ENCODE assay signal across 8 cellular contexts in genomic region chr1:30779294-30780071, GRCh38. TPM values are rescaled to one million over a fixed set of nuclear protein-coding genes. Genes with fewer than 3 reads are reported as not detected.
DNase-seq lines count a peak whose midpoint lies in the region; ATAC-seq lines count a peak whose summit lies in the region.

No MANE protein-coding gene starts in this region.

- ATAC-seq in HG02610 (IDR thresholded peaks at IDR 0.05; ENCODE audit: unreplicated experiment), result peak; percentile 36
- ATAC-seq in left lobe of liver, result peak; percentile 80
- no peak for ATAC-seq in HG03139 (IDR thresholded peaks at IDR 0.05; ENCODE audit: unreplicated experiment)

- DNase-seq in ELF-1 (ENCODE audit: low read depth, low spot score) (peak; percentile 96), NCI-H2227 treated with DMSO at 0.1 percent for 48 hours (lab: John Stamatoyannopoulos, UW) (peak; percentile 63), left lobe of liver (ENCODE audit: low spot score) (peak; percentile 79)
- DNase-seq in activated CD4-positive, alpha-beta T cell treated with anti-CD3 and anti-CD28 coated beads for 1 hour, result peak; percentile 89
- peak; percentile 82 for DNase-seq in central memory CD4-positive, alpha-beta T cell
- peak; percentile 85 to 99 for DNase-seq in stimulated activated CD4-positive, alpha-beta T cell treated with anti-CD3 and anti-CD28 coated beads, Interleukin-4, amount 100 ng/mL, for 48 hours (ENCODE audit: low read depth in 2 of 2)

RNA-seq across cellular contexts. Expression of gene LAPTM5, which starts 21.9 kb away (rescaled TPM):
- total RNA-seq in left lobe of liver, result 22.3 TPM

RNA-seq across cellular contexts. Expression of gene MATN1, which starts 56.1 kb away (rescaled TPM):
- total RNA-seq in left lobe of liver, result not detected
